Comparison of ENCODE assay signal across 18 cellular contexts in the genomic region with DNA sequence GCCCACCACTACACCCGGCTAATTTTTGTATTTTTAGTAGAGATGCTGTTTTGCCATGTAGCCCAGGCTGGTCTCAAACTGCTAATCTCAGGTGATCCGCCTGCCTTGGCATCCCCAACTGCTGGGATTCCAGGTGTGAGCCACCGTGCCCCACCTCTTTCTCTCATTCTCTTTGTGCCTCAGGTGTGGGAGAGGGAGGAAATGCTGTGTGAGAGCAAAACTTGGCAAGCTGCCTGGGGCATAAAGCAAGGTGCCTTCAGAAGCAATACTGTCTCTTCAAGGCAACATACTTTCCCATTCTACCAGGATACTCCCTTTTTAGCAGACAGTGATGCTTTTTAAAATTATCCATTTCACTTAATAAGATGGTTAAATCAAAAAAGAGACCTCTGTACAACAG.
"Had no signal": no experiment of that assay in that cellular context is flagged by ENCODE, and none has a peak within 500 bp of the region (broad histone marks: within the 10 kb centered on the region; RNA-seq: fewer than 3 reads in every experiment).

No MANE protein-coding gene starts in this region.

- H3K9me3 Mint-ChIP-seq: activated CD4-positive, alpha-beta memory T cell treated with anti-CD3 and anti-CD28 coated beads for 36 hours; stimulated activated naive CD8-positive, alpha-beta T cell treated with anti-CD3 and anti-CD28 coated beads, Interleukin-15, amount 100 ng/mL, for 72 hours had no signal

- H3K4me1 ChIP-seq: left lung, parathyroid adenoma, spleen, upper lobe of right lung had no signal

- H3K9me3 ChIP-seq: left lung, sigmoid colon, spleen, upper lobe of right lung had no signal

- H3K27ac Mint-ChIP-seq: activated CD4-positive, alpha-beta memory T cell treated with anti-CD3 and anti-CD28 coated beads for 36 hours; activated CD8-positive, alpha-beta memory T cell treated with anti-CD3 and anti-CD28 coated beads, Interleukin-2, amount 10 ng/mL, durations not matched to agents 7 days and 5 days; endodermal cell; naive B cell; stimulated activated naive CD8-positive, alpha-beta T cell treated with anti-CD3 and anti-CD28 coated beads, Interleukin-15, amount 100 ng/mL, for 72 hours had no signal

- H3K4me3 ChIP-seq: cardiac muscle cell, dorsolateral prefrontal cortex, left lung, sigmoid colon, spleen, upper lobe of right lung had no signal

- H3K36me3 ChIP-seq: cardiac muscle cell, left lung, sigmoid colon, spleen, upper lobe of right lung had no signal

- H3K27me3 ChIP-seq: cardiac muscle cell, dorsolateral prefrontal cortex, left lung, sigmoid colon, spleen, upper lobe of right lung had no signal

- H3K4me3 Mint-ChIP-seq: activated CD4-positive, alpha-beta memory T cell treated with anti-CD3 and anti-CD28 coated beads for 36 hours; activated CD8-positive, alpha-beta memory T cell treated with anti-CD3 and anti-CD28 coated beads, Interleukin-2, amount 10 ng/mL, durations not matched to agents 7 days and 5 days; endodermal cell; naive B cell; stimulated activated naive CD8-positive, alpha-beta T cell treated with anti-CD3 and anti-CD28 coated beads, Interleukin-15, amount 100 ng/mL, for 72 hours had no signal

- DNase-seq: activated CD4-positive, alpha-beta memory T cell treated with anti-CD3 and anti-CD28 coated beads for 36 hours; activated CD8-positive, alpha-beta memory T cell treated with anti-CD3 and anti-CD28 coated beads, Interleukin-2, amount 10 ng/mL, durations not matched to agents 7 days and 5 days; activated naive CD4-positive, alpha-beta T cell treated with anti-CD3 and anti-CD28 coated beads, Interleukin-2, amount 50 U/mL, for 16 hours; activated T-cell treated with anti-CD3 and anti-CD28 coated beads, Interleukin-2, amount 50 U/mL, for 1 hour; dorsolateral prefrontal cortex; endodermal cell; hippocampal formation; kidney; left lung; naive B cell; sigmoid colon; spleen; stimulated activated CD4-positive, alpha-beta T cell treated with anti-CD3 and anti-CD28 coated beads, Interleukin-1b, Interleukin-23, amount 100 ng/mL, for 48 hours; stimulated activated naive CD8-positive, alpha-beta T cell treated with anti-CD3 and anti-CD28 coated beads, Interleukin-15, amount 100 ng/mL, for 72 hours; upper lobe of right lung had no signal

- H3K4me1 Mint-ChIP-seq: naive B cell; stimulated activated naive CD8-positive, alpha-beta T cell treated with anti-CD3 and anti-CD28 coated beads, Interleukin-15, amount 100 ng/mL, for 72 hours had no signal

- H3K27me3 Mint-ChIP-seq: stimulated activated naive CD8-positive, alpha-beta T cell treated with anti-CD3 and anti-CD28 coated beads, Interleukin-15, amount 100 ng/mL, for 72 hours had no signal

- H3K27ac ChIP-seq: cardiac muscle cell, dorsolateral prefrontal cortex, left lung, parathyroid adenoma, sigmoid colon, spleen, upper lobe of right lung, VCaP had no signal

- H3K36me3 Mint-ChIP-seq: activated CD4-positive, alpha-beta memory T cell treated with anti-CD3 and anti-CD28 coated beads for 36 hours; naive B cell had no signal

- ATAC-seq: activated CD8-positive, alpha-beta memory T cell treated with anti-CD3 and anti-CD28 coated beads, Interleukin-2, amount 10 ng/mL, durations not matched to agents 7 days and 5 days; left lung; stimulated activated naive CD8-positive, alpha-beta T cell treated with anti-CD3 and anti-CD28 coated beads, Interleukin-15, amount 100 ng/mL, for 72 hours; upper lobe of right lung had no signal
